ENCODE assay signal across 20 cellular contexts in the genomic region with DNA sequence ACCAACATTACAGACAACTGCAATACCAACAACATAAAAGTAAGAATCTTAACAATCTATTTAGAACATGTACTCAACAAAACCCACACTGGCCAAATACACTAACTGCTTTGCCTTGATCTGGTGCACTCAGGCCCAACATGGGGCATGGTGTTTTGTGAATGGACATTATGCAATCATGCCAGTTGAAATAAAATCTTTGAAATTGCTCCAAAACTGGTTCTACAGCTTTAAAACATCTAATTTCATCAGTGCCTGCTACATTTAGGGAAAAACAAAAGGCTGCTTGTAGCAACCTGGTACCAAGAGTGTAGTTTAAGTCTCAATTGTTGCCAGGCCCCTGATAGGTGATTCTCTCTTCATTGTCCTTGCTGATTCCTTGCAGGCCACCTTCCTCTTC. TPM values are rescaled to one million over a fixed set of nuclear protein-coding genes. Genes with fewer than 3 reads are reported as not detected.
"Had no signal": no experiment of that assay in that cellular context is flagged by ENCODE, and none has a peak within 500 bp of the region (broad histone marks: within the 10 kb centered on the region; RNA-seq: fewer than 3 reads in every experiment).

No MANE protein-coding gene starts in this region.

- H3K9me3 Mint-ChIP-seq: activated CD4-positive, alpha-beta T cell treated with anti-CD3 and anti-CD28 coated beads, Interleukin-2, amount 10 ng/mL, durations not matched to agents 24 days and 14 days; activated naive CD8-positive, alpha-beta T cell treated with anti-CD3 and anti-CD28 coated beads for 36 hours; naive thymus-derived CD8-positive, alpha-beta T cell had no signal

- H3K27me3 Mint-ChIP-seq: activated CD4-positive, alpha-beta T cell treated with anti-CD3 and anti-CD28 coated beads, Interleukin-2, amount 10 ng/mL, durations not matched to agents 24 days and 14 days; activated naive CD8-positive, alpha-beta T cell treated with anti-CD3 and anti-CD28 coated beads for 36 hours; naive thymus-derived CD8-positive, alpha-beta T cell had no signal

- H3K36me3 ChIP-seq: colonic mucosa, pancreas, tibial nerve, uterus had no signal

- H3K4me2 ChIP-seq: hepatocyte had no signal

- H3K27ac Mint-ChIP-seq: activated naive CD8-positive, alpha-beta T cell treated with anti-CD3 and anti-CD28 coated beads for 36 hours had no signal

- H3K27ac ChIP-seq: body of pancreas, colonic mucosa, esophagus muscularis mucosa, hepatocyte, pancreas, tibial nerve, uterus had no signal

- H3K4me3 ChIP-seq: body of pancreas, colonic mucosa, esophagus muscularis mucosa, hepatocyte, mucosa of descending colon, pancreas, tibial nerve, uterus had no signal

- H3K9me3 ChIP-seq: body of pancreas, colonic mucosa, esophagus muscularis mucosa, mucosa of descending colon, pancreas, tibial nerve, uterus had no signal

- DNase-seq: activated CD4-positive, alpha-beta T cell treated with anti-CD3 and anti-CD28 coated beads, Interleukin-2, amount 10 ng/mL, durations not matched to agents 24 days and 14 days; activated CD4-positive, CD25-positive, alpha-beta regulatory T cell; activated CD8-positive, alpha-beta memory T cell treated with anti-CD3 and anti-CD28 coated beads for 24 hours; activated naive CD8-positive, alpha-beta T cell treated with anti-CD3 and anti-CD28 coated beads for 36 hours; amygdala; body of pancreas; central memory CD4-positive, alpha-beta T cell; colonic mucosa; mucosa of descending colon; naive thymus-derived CD8-positive, alpha-beta T cell; pancreas; retina; stimulated activated CD4-positive, alpha-beta T cell treated with anti-CD3 and anti-CD28 coated beads, Interleukin-15, amount 100 ng/mL, for 24 hours; stimulated activated CD4-positive, alpha-beta T cell treated with anti-CD3 and anti-CD28 coated beads, Interleukin-4, amount 100 ng/mL, for 1 hour; stimulated activated naive CD4-positive, alpha-beta T cell; substantia nigra; uterus had no signal

- H3K27me3 ChIP-seq: body of pancreas, colonic mucosa, esophagus muscularis mucosa, hepatocyte, pancreas, tibial nerve, uterus had no signal

- H3K4me1 ChIP-seq: colonic mucosa had no signal

- H2AFZ ChIP-seq: hepatocyte had no signal

- H3K4me3 Mint-ChIP-seq: activated naive CD8-positive, alpha-beta T cell treated with anti-CD3 and anti-CD28 coated beads for 36 hours had no signal

RNA-seq across cellular contexts. Expression of gene IRAG1, which starts 54.2 kb away (rescaled TPM):
- total RNA-seq: activated CD4-positive, alpha-beta T cell treated with anti-CD3 and anti-CD28 coated beads, Interleukin-2, amount 10 ng/mL, durations not matched to agents 24 days and 14 days; activated naive CD8-positive, alpha-beta T cell treated with anti-CD3 and anti-CD28 coated beads for 36 hours; naive thymus-derived CD8-positive, alpha-beta T cell had no signal
- polyA plus RNA-seq: naive thymus-derived CD8-positive, alpha-beta T cell had no signal
